In genomic region chr17:18682671-18683070, GRCh38 we compare ENCODE assay signal across 11 cellular contexts. TPM values are rescaled to one million over a fixed set of nuclear protein-coding genes. Genes with fewer than 3 reads are reported as not detected.
DNase-seq lines count a peak whose midpoint lies in the region; FAIRE-seq and TF ChIP-seq lines count a peak whose summit lies in the region.
"Not testable (repeated sequence)": the region's sequence is repeated elsewhere in the genome, so short reads cannot be mapped to it uniquely, and the experiment has no call there.
"Had no signal": no experiment of that assay in that cellular context is flagged by ENCODE, and none has a peak within 500 bp of the region (broad histone marks: within the 10 kb centered on the region; RNA-seq: fewer than 3 reads in every experiment).

No MANE protein-coding gene starts in this region.

- H3K36me3 ChIP-seq in HUES48 (ENCODE audit: control insufficient read depth, insufficient read depth, low read length); SK-N-SH (replicated peaks in 1 of 2; ENCODE audit: control insufficient read depth in 1 of 2, insufficient read depth in 2 of 2, low read length in 1 of 2); H1 (ENCODE audit: control insufficient read depth in 2 of 4, insufficient read depth in 4 of 4, low read length in 3 of 4); thymus (ENCODE audit: control insufficient read depth, insufficient read depth): not testable (repeated sequence)
- H3K36me3 ChIP-seq in neuronal stem cell (replicated peaks in 1 of 2; ENCODE audit: control insufficient read depth in 2 of 2, insufficient read depth in 2 of 2, low read length in 2 of 2) = peaks cover 0 to 24% of the 10 kb centered on the region in 2 donors

- H3K79me1 ChIP-seq in H1 (ENCODE audit: low read depth, low read length); neuronal stem cell (ENCODE audit: low read depth, low read length): not testable (repeated sequence)

- not testable (repeated sequence) for DNase-seq in SK-N-SH; H1 (ENCODE audit: low read depth in 1 of 2, low spot score in 2 of 2); immature natural killer cell; neuronal stem cell (ENCODE audit: low spot score)

- peak overlapping the region; percentile 66 for H3K4me3 Mint-ChIP-seq in activated naive CD4-positive, alpha-beta T cell treated with anti-CD3 and anti-CD28 coated beads, Interleukin-2, amount 50 U/mL, for 24 hours
- H3K4me3 Mint-ChIP-seq in immature natural killer cell = peak overlapping the region; percentile 64 to 92 (median 88)

- not testable (repeated sequence) for H3K9me2 ChIP-seq in SK-N-SH

- H2AFZ ChIP-seq in SK-N-SH (ENCODE audit: low read depth) = peak overlapping the region; percentile 93; the same call in 1 of the 2 replicates
- H2AFZ ChIP-seq in H1 (ENCODE audit: low read length) = not testable (repeated sequence)
- H2AFZ ChIP-seq in neuronal stem cell (ENCODE audit: low read length) = peak overlapping the region; percentile 69

- peak overlapping the region; percentile 20 for H3K27ac ChIP-seq in HUES48 (ENCODE audit: low read depth, low read length)
- peak overlapping the region in 1 of 2 experiments; percentile 62; a peak in 2 of 4 replicates for H3K27ac ChIP-seq in SK-N-SH (ENCODE audit: low read depth in 2 of 2, low read length in 1 of 2)
- H3K27ac ChIP-seq in H1 (ENCODE audit: low read depth, low read length); neuronal stem cell (replicated peaks; ENCODE audit: low read length); thymus (ENCODE audit: low read depth): not testable (repeated sequence)

- H3K4me3 ChIP-seq in HUES48 (ENCODE audit: low read depth, low read length) = peak overlapping the region; percentile 75
- peak overlapping the region; percentile 53 to 63; a peak in 3 of 4 replicates for H3K4me3 ChIP-seq in SK-N-SH (ENCODE audit: low read depth in 2 of 2, low read length in 1 of 2)
- peak overlapping the region; percentile 17 to 74 (median 62); a peak in 4 of 8 replicates for H3K4me3 ChIP-seq in H1 (ENCODE audit: extremely low read depth in 1 of 4, insufficient read depth in 2 of 4, low read depth in 3 of 4, low read length in 4 of 4)
- H3K4me3 ChIP-seq in neuronal stem cell (ENCODE audit: low read length in 2 of 2) = peak overlapping the region in 1 of 2 donors; percentile 53
- H3K4me3 ChIP-seq in thymus (ENCODE audit: low read length) = peak overlapping the region; percentile 58

- not testable (repeated sequence) for H2BK5ac ChIP-seq in H1 (ENCODE audit: low read depth, low read length); neuronal stem cell (ENCODE audit: low read length)

- CTCF ChIA-PET in SK-N-SH (lab: Yijun Ruan, JAX); H1 (lab: Charles Lee; ENCODE audit: partially characterized antibody): not testable (repeated sequence)

- H3K4me1 ChIP-seq in HUES48 (ENCODE audit: control insufficient read depth, insufficient read depth, low read length); SK-N-SH (ENCODE audit: control insufficient read depth in 1 of 2, insufficient read depth in 2 of 2, low read depth in 1 of 2, low read length in 1 of 2); H1 (replicated peaks in 1 of 4; ENCODE audit: control insufficient read depth in 3 of 4, insufficient read depth in 4 of 4, low read length in 3 of 4); neuronal stem cell (ENCODE audit: control insufficient read depth in 2 of 2, insufficient read depth in 1 of 2, low read depth in 1 of 2, low read length in 2 of 2); thymus (ENCODE audit: control insufficient read depth, insufficient read depth, low read length): not testable (repeated sequence)

- H3K27me3 ChIP-seq in HUES48 (ENCODE audit: control insufficient read depth, insufficient read depth, low read length); SK-N-SH (ENCODE audit: insufficient read depth); H1 (replicated peaks in 1 of 4; ENCODE audit: control insufficient read depth in 3 of 4, extremely low read depth in 1 of 4, insufficient read depth in 3 of 4, low read length in 3 of 4); neuronal stem cell (ENCODE audit: control insufficient read depth in 3 of 3, insufficient read depth in 3 of 3, low read depth in 1 of 3, low read length in 3 of 3); thymus (ENCODE audit: control insufficient read depth, insufficient read depth): not testable (repeated sequence)

- not testable (repeated sequence) for H3K27me3 Mint-ChIP-seq in activated naive CD4-positive, alpha-beta T cell treated with anti-CD3 and anti-CD28 coated beads, Interleukin-2, amount 50 U/mL, for 24 hours; immature natural killer cell (ENCODE audit: low read depth in 3 of 3)

- H3F3A ChIP-seq in SK-N-SH (replicated peaks; ENCODE audit: insufficient read depth) = not testable (repeated sequence)

- H3K9me3 ChIP-seq in HUES48 (ENCODE audit: control insufficient read depth, insufficient read depth, low read length); SK-N-SH; H1 (ENCODE audit: insufficient read depth in 2 of 2, low read depth in 1 of 2, low read length in 1 of 2); neuronal stem cell (replicated peaks in 1 of 2; ENCODE audit: control insufficient read depth in 2 of 2, insufficient read depth in 1 of 2, low read depth in 1 of 2, low read length in 2 of 2); thymus (ENCODE audit: control insufficient read depth): not testable (repeated sequence)

- WGBS in SK-N-SH (ENCODE audit: low lambda C conversion rate) = 21% methylated on average over 3 of the region's 3 CpGs
- WGBS in H1 (ENCODE audit: extremely low coverage in 1 of 2, insufficient coverage in 1 of 2, insufficient read length in 1 of 2, insufficient replicate concordance in 2 of 2, low coverage in 1 of 2, low lambda C conversion rate in 2 of 2, missing lambda C conversion rate in 1 of 2), 2 experiments = 19% methylated on average over 3 of the region's 3 CpGs; no CpG with 5 or more reads in 1 of the 2 experiments
- WGBS in neuronal stem cell (ENCODE audit: extremely low coverage in 2 of 2, insufficient read length in 2 of 2, insufficient replicate concordance in 1 of 2), 2 donors = no CpG with 5 or more reads among the region's 3 CpGs
- WGBS in thymus = 3% methylated on average over 3 of the region's 3 CpGs

- not testable (repeated sequence) for H4K20me1 ChIP-seq in SK-N-SH (ENCODE audit: insufficient read depth); H1 (replicated peaks in 1 of 2; ENCODE audit: control insufficient read depth in 1 of 2, insufficient read depth in 2 of 2, low read length in 2 of 2)

- not testable (repeated sequence) for H2BK12ac ChIP-seq in H1 (ENCODE audit: low read depth, low read length); neuronal stem cell (ENCODE audit: low read length)

- H4K91ac ChIP-seq in H1 (replicated peaks; ENCODE audit: insufficient read length, low read length); neuronal stem cell (ENCODE audit: low read depth, low read length, poor library complexity): not testable (repeated sequence)

- FAIRE-seq in G401.6 (lab: Jason Lieb, UNC) (peak; percentile 52), H1 (lab: Jason Lieb, UNC) (peak; percentile 69)

- not testable (repeated sequence) for H2BK15ac ChIP-seq in H1 (ENCODE audit: low read length); neuronal stem cell (ENCODE audit: low read length)

- not testable (repeated sequence) for TF ChIP-seq CTCF in SK-N-SH (IDR thresholded peaks at IDR 0.05); H1 (IDR thresholded peaks at IDR 0.05; ENCODE audit: control extremely low read depth in 1 of 3, insufficient read depth in 1 of 3, low read depth in 1 of 3, low read length in 3 of 3)

- TF ChIP-seq POLR2A in H1 (IDR thresholded peaks at IDR 0.05; ENCODE audit: control extremely low read depth in 1 of 2, low read depth in 2 of 2, low read length in 2 of 2) = not testable (repeated sequence)

- POLR2A ChIA-PET in SK-N-SH (lab: Yijun Ruan, JAX) = not testable (repeated sequence)
- POLR2A ChIA-PET in H1 (lab: Charles Lee; ENCODE audit: partially characterized antibody) = interaction anchor here (1.2 kb wide), 1 partner anchor 15 kb away, joined by 4 read pairs; no protein-coding TSS in a partner anchor

- 0 out of 2 replicates have a peak overlapping the region, but pooled peaks have one; percentile 18 for H3K9ac ChIP-seq in HUES48 (ENCODE audit: low read depth, low read length)
- peak overlapping the region; percentile 68 for H3K9ac ChIP-seq in SK-N-SH
- H3K9ac ChIP-seq in H1 (replicated peaks in 1 of 4; ENCODE audit: extremely low read depth in 1 of 4, low read depth in 3 of 4, low read length in 3 of 4); neuronal stem cell (ENCODE audit: low read depth, low read length, poor library complexity): not testable (repeated sequence)

- not testable (repeated sequence) for H3K9me3 Mint-ChIP-seq in activated naive CD4-positive, alpha-beta T cell treated with anti-CD3 and anti-CD28 coated beads, Interleukin-2, amount 50 U/mL, for 24 hours; immature natural killer cell

- not testable (repeated sequence) for TF ChIP-seq RAD21 in SK-N-SH (IDR thresholded peaks at IDR 0.05; ENCODE audit: low read length); H1 (IDR thresholded peaks at IDR 0.05 in 1 of 2, conservative IDR thresholded peaks at IDR 0.05 in 1 of 2; ENCODE audit: low read depth in 2 of 2, low read length in 2 of 2)

- H3K4me1 Mint-ChIP-seq in activated naive CD4-positive, alpha-beta T cell treated with anti-CD3 and anti-CD28 coated beads, Interleukin-2, amount 50 U/mL, for 24 hours = peaks cover 15% of the 10 kb centered on the region
- H3K4me1 Mint-ChIP-seq in immature natural killer cell = not testable (repeated sequence)

- not testable (repeated sequence) for H3K79me2 ChIP-seq in SK-N-SH (ENCODE audit: insufficient read depth); H1 (ENCODE audit: control insufficient read depth in 1 of 2, insufficient read depth in 2 of 2, low read length in 2 of 2)

- H3K36me3 Mint-ChIP-seq in activated naive CD4-positive, alpha-beta T cell treated with anti-CD3 and anti-CD28 coated beads, Interleukin-2, amount 50 U/mL, for 24 hours; immature natural killer cell: not testable (repeated sequence)

- not testable (repeated sequence) for H3K56ac ChIP-seq in H1 (replicated peaks; ENCODE audit: insufficient read length, low read depth, low read length)

- H3K18ac ChIP-seq in H1 (ENCODE audit: extremely low read depth, low read length); neuronal stem cell (ENCODE audit: low read length): not testable (repeated sequence)

- not testable (repeated sequence) for H3K23ac ChIP-seq in H1 (ENCODE audit: insufficient read length); neuronal stem cell (ENCODE audit: low read depth, low read length, poor library complexity)

- H2BK20ac ChIP-seq in H1 (ENCODE audit: low read length) = not testable (repeated sequence)

- H3K4ac ChIP-seq in H1 (replicated peaks; ENCODE audit: insufficient read length, low read depth, low read length); neuronal stem cell (ENCODE audit: low read length): not testable (repeated sequence)

- H4K8ac ChIP-seq in H1 (ENCODE audit: extremely low read depth, insufficient read depth, low read length); neuronal stem cell (ENCODE audit: low read depth, low read length): not testable (repeated sequence)

- H3K4me2 ChIP-seq in SK-N-SH (peak overlapping the region; percentile 69), H1 (ENCODE audit: insufficient read depth in 1 of 2, low read depth in 2 of 2, low read length in 2 of 2) (peak overlapping the region; percentile 45 to 57; a peak in 3 of 4 replicates)
- H3K4me2 ChIP-seq in neuronal stem cell (ENCODE audit: insufficient read depth, low read length, poor library complexity, severe bottlenecking) = not testable (repeated sequence)

- not testable (repeated sequence) for H3K23me2 ChIP-seq in H1 (ENCODE audit: low read depth, low read length)

- not testable (repeated sequence) for H3K27ac Mint-ChIP-seq in activated naive CD4-positive, alpha-beta T cell treated with anti-CD3 and anti-CD28 coated beads, Interleukin-2, amount 50 U/mL, for 24 hours
- H3K27ac Mint-ChIP-seq in immature natural killer cell = peak overlapping the region in 5 of 6 donors; percentile 38 to 83 (median 64)

- H3K14ac ChIP-seq in H1 (ENCODE audit: insufficient read length); neuronal stem cell (ENCODE audit: low read length): not testable (repeated sequence)

- H2BK120ac ChIP-seq in H1 (replicated peaks; ENCODE audit: low read depth, low read length); neuronal stem cell (ENCODE audit: low read depth, low read length): not testable (repeated sequence)

- H4K5ac ChIP-seq in H1 (ENCODE audit: insufficient read length, low read depth, low read length) = not testable (repeated sequence)

- TF ChIP-seq EP300 in SK-N-SH (IDR thresholded peaks at IDR 0.05; ENCODE audit: borderline replicate concordance in 1 of 2, low read depth in 1 of 2, low read length in 1 of 2); H1 (IDR thresholded peaks at IDR 0.05; ENCODE audit: borderline replicate concordance in 1 of 2, low read depth in 2 of 2, low read length in 2 of 2): not testable (repeated sequence)

- not testable (repeated sequence) for H2AK5ac ChIP-seq in H1 (ENCODE audit: low read depth, low read length); neuronal stem cell (ENCODE audit: low read depth, low read length)

RNA-seq across cellular contexts. Expression of gene FOXO3B, which starts 0.6 kb away (rescaled TPM):
- polyA plus RNA-seq in SK-N-SH (2012; rRNA removed) (3.0 and 3.9 TPM in 2 replicates), H1 (2011; rRNA removed) (13.7 and 19.8 TPM in 2 replicates), immature natural killer cell (1 to 10 TPM in 1 of 3 donors, not detected in 2; 4.3 TPM), thymus (0.55 TPM)
- polyA plus RNA-seq in SK-N-SH (2012; cell fraction: cytosol; rRNA removed) = 1.3 and 2.6 TPM in 2 replicates
- polyA plus RNA-seq in SK-N-SH (2012; cell fraction: nucleus; rRNA removed) = 5.7 and 6.5 TPM in 2 replicates
- 12.4 and 13.3 TPM in 2 replicates for total RNA-seq in H1 (2021; fragmentation: NEBNext Ultra II Directional; extraction: Animal tissue kit (Norgen Biotek cat#: 25700))
- polyA plus RNA-seq in H1 (2011; cell fraction: cytosol; rRNA removed) = 10.1 TPM
- polyA plus RNA-seq in H1 (2011; cell fraction: nucleus; rRNA removed) = 22.9 TPM
- polyA plus RNA-seq in H1 (2012, experiment 1 of 2) = 4.3 to 6.9 TPM (median 6.3 TPM) in 4 replicates
- polyA plus RNA-seq in H1 (2012, experiment 2 of 2) = 0.72 TPM
- 6.6 TPM for polyA plus RNA-seq in H1 (2013, experiment 1 of 2)
- 6.2 TPM for polyA plus RNA-seq in H1 (2013, experiment 2 of 2)
- 32.5 and 39.3 TPM in 2 replicates for polyA minus RNA-seq in H1 (2011; rRNA and poly(A)+ RNA removed)
- polyA minus RNA-seq in H1 (2011; cell fraction: cytosol; rRNA and poly(A)+ RNA removed) = 14.6 TPM
- polyA minus RNA-seq in H1 (2011; cell fraction: nucleus; rRNA and poly(A)+ RNA removed) = 40.3 TPM
- polyA plus RNA-seq in neuronal stem cell (2013, experiment 1 of 2) = 11.0 TPM
- 11.2 TPM for polyA plus RNA-seq in neuronal stem cell (2013, experiment 2 of 2)

RNA-seq across cellular contexts. Expression of gene TBC1D28, which starts 38.5 kb away (rescaled TPM):
- polyA plus RNA-seq in SK-N-SH (2012; rRNA removed) (not detected in 2 replicates), H1 (2011; rRNA removed) (0.09 TPM in 1 of 2 replicates, not detected in the other), immature natural killer cell (not detected), thymus (not detected)
- polyA plus RNA-seq in SK-N-SH (2012; cell fraction: cytosol; rRNA removed) = not detected in 2 replicates
- polyA plus RNA-seq in SK-N-SH (2012; cell fraction: nucleus; rRNA removed) = 0.02 TPM in 1 of 2 replicates, not detected in the other
- not detected in 2 replicates for total RNA-seq in H1 (2021; fragmentation: NEBNext Ultra II Directional; extraction: Animal tissue kit (Norgen Biotek cat#: 25700))
- polyA plus RNA-seq in H1 (2011; cell fraction: cytosol; rRNA removed) = not detected
- 0.83 TPM for polyA plus RNA-seq in H1 (2011; cell fraction: nucleus; rRNA removed)
- polyA plus RNA-seq in H1 (2012, experiment 1 of 2) = 0.09 TPM in 1 of 4 replicates, not detected in the others
- not detected for polyA plus RNA-seq in H1 (2012, experiment 2 of 2)
- not detected for polyA plus RNA-seq in H1 (2013, experiment 1 of 2)
- 0.02 TPM for polyA plus RNA-seq in H1 (2013, experiment 2 of 2)
- not detected in 2 replicates for polyA minus RNA-seq in H1 (2011; rRNA and poly(A)+ RNA removed)
- polyA minus RNA-seq in H1 (2011; cell fraction: cytosol; rRNA and poly(A)+ RNA removed) = not detected
- not detected for polyA minus RNA-seq in H1 (2011; cell fraction: nucleus; rRNA and poly(A)+ RNA removed)
- 0.15 TPM for polyA plus RNA-seq in neuronal stem cell (2013, experiment 1 of 2)
- polyA plus RNA-seq in neuronal stem cell (2013, experiment 2 of 2) = 0.15 TPM
- total RNA-seq: left colon, SK-MEL-5, subcutaneous adipose tissue had no signal
